Comparison of ENCODE assay signal across 8 cellular contexts in genomic region chr2:181456660-181457120, GRCh38. TPM values are rescaled to one million over a fixed set of nuclear protein-coding genes. Genes with fewer than 3 reads are reported as not detected.
A peak's percentile ranks its signal among the peaks of the same experiment; 100 is the strongest.
DNase-seq lines count a peak whose midpoint lies in the region; ATAC-seq and TF ChIP-seq lines count a peak whose summit lies in the region.

No MANE protein-coding gene starts in this region.

- POLR2A ChIA-PET in activated B cell treated with CpG ODN at 0.5 μM for 24 hours (lab: Charles Lee): interaction anchor here (0.6 to 9.2 kb wide), 20 partner anchors 10 to 476 kb away, joined by 3 to 289 read pairs (median 4); partner anchors contain the start of gene UBE2E3

- intact Hi-C loops in activated B cell treated with CpG ODN at 0.5 μM for 24 hours (cut with micrococcal nuclease): loop anchor here (1.0 to 5.0 kb wide), 13 partner anchors 10 to 1261 kb away; partner anchors contain the start of genes DNAJC10 and UBE2E3

- TF ChIP-seq CTCF in activated B cell treated with CpG ODN at 0.5 μM for 24 hours (IDR thresholded peaks at IDR 0.05) (no peak), choroid plexus epithelial cell (conservative IDR thresholded peaks at IDR 0.05; ENCODE audit: low read depth, low read length) (peak; percentile 17)

- H3K4me3 Mint-ChIP-seq in activated B cell treated with CpG ODN at 0.5 μM for 24 hours (peak overlapping the region; percentile 97), memory B cell (peak overlapping the region; percentile 95)

- ATAC-seq in GM21515 (IDR thresholded peaks at IDR 0.05; ENCODE audit: unreplicated experiment) (peak; percentile 72), activated B cell treated with CpG ODN at 0.5 μM for 24 hours (ENCODE audit: low read depth) (peak; percentile 79), memory B cell (ENCODE audit: low read depth) (peak; percentile 81)

- H3K27me3 ChIP-seq in HUES6 (ENCODE audit: control insufficient read depth, insufficient read depth, low read length): peaks cover 71% of the 10 kb centered on the region

- peak; percentile 7 for DNase-seq in COLO668 (lab: John Stamatoyannopoulos, UW; ENCODE audit: unreplicated experiment)
- DNase-seq in activated B cell treated with CpG ODN at 0.5 μM for 24 hours: peak; percentile 66
- DNase-seq in choroid plexus epithelial cell (ENCODE audit: low read depth): peak; percentile 58
- DNase-seq in memory B cell (ENCODE audit: low spot score in 2 of 2): peak in 1 of 2 donors; percentile 81
- peak; percentile 22 to 59 for DNase-seq in stimulated activated CD8-positive, alpha-beta memory T cell treated with anti-CD3 and anti-CD28 coated beads, Interleukin-4, amount 100 ng/mL, for 4 hours (ENCODE audit: low read depth in 2 of 2, low spot score in 1 of 2)
- no peak for DNase-seq in G401 (ENCODE audit: low spot score)

- H3K36me3 Mint-ChIP-seq in activated B cell treated with CpG ODN at 0.5 μM for 24 hours (ENCODE audit: low read depth) (peaks cover 19% of the 10 kb centered on the region), memory B cell (peaks cover 9% of the 10 kb centered on the region)

- H3K27ac Mint-ChIP-seq in activated B cell treated with CpG ODN at 0.5 μM for 24 hours: peak overlapping the region; percentile 96
- peak overlapping the region; percentile 74 for H3K27ac Mint-ChIP-seq in memory B cell

- H3K9me3 ChIP-seq in HUES6 (ENCODE audit: control insufficient read depth, insufficient read depth, low read depth, low read length): no peaks in the 10 kb centered on the region

- H3K9me3 Mint-ChIP-seq in activated B cell treated with CpG ODN at 0.5 μM for 24 hours (no peaks in the 10 kb centered on the region), memory B cell (no peaks in the 10 kb centered on the region)

- peaks cover 5% of the 10 kb centered on the region; the same call in 1 of the 2 replicates for H3K4me1 ChIP-seq in HUES6 (ENCODE audit: control insufficient read depth, insufficient read depth, low read length)

- H3K27me3 Mint-ChIP-seq in activated B cell treated with CpG ODN at 0.5 μM for 24 hours: no peaks in the 10 kb centered on the region
- no peaks in the 10 kb centered on the region for H3K27me3 Mint-ChIP-seq in memory B cell

- H3K4me1 Mint-ChIP-seq in activated B cell treated with CpG ODN at 0.5 μM for 24 hours (peaks cover 60% of the 10 kb centered on the region), memory B cell (peaks cover 43% of the 10 kb centered on the region)

- CTCF ChIA-PET in activated B cell treated with CpG ODN at 0.5 μM for 24 hours (lab: Charles Lee): interaction anchor here (0.7 to 6.6 kb wide), 23 partner anchors 11 to 352 kb away, joined by 3 to 178 read pairs (median 5); no protein-coding TSS in a partner anchor

- in situ Hi-C loops in G401 (cut with HindIII; ENCODE audit: low sequenced_read_pairs): no loop called here

- no peak overlapping the region for H3K27ac ChIP-seq in HUES6 (ENCODE audit: low read depth, low read length)

- no peaks in the 10 kb centered on the region for H3K36me3 ChIP-seq in HUES6 (ENCODE audit: control insufficient read depth, insufficient read depth, low read length)

- H3K4me3 ChIP-seq in HUES6 (ENCODE audit: low read depth, low read length) (peak overlapping the region; percentile 84), choroid plexus epithelial cell (ENCODE audit: low read depth, low read length) (peak overlapping the region; percentile 77)

- no peak overlapping the region for H3K9ac ChIP-seq in HUES6 (ENCODE audit: low read length)

RNA-seq across cellular contexts. Expression of gene ITGA4, which starts 0.5 kb away (rescaled TPM):
- total RNA-seq in activated B cell treated with CpG ODN at 0.5 μM for 24 hours: 89.2 and 104 TPM in 2 replicates
- total RNA-seq in G401 (2014; rRNA removed; shearing (Covaris generic)): 0.18 and 2.5 TPM in 2 replicates

Comparison
In these comparisons a context has a peak if more than half of its experiments do, and no peak if none do; other contexts are left out.
1. RNA of gene ITGA4, which starts 0.5 kb away (total RNA-seq): 89.2 to 104 TPM in activated B cell treated with CpG ODN at 0.5 μM for 24 hours; 0.18 to 2.5 TPM in G401; every median in the first group is over 10 times any median in the second.
2. Peak in every context shown above with its lines, with median percentiles within 50 percentile points of each other: ATAC-seq.